Comparison of ENCODE assay signal across 7 cellular contexts in the genomic region with DNA sequence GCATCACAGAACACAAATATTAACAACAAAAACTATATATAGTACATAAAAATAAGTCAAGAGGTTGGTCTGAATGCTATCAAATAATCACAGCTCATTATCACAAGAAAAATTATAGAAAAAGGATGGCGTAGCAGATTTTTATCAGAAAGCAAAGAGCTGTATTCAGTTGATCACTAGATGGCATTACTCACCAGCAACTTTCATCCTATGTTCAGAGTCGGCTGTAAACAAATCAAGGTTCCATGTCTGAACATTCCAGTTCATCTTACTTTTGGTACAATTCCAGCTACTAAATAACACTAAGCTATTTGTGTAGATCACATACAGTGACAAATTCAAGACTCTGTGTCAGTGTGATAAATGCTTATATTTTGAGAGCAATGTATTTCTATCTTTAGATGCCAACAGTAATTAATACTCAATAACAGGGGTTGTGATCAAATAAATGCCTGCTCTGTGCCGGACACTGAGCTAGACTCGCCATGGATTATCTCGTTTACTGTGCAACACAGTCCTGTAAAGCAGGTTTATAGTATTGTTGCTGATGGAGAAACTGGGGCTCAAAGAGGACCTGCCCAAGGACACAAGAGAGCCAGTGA. TPM values are rescaled to one million over a fixed set of nuclear protein-coding genes. Genes with fewer than 3 reads are reported as not detected.
DNase-seq lines count a peak whose midpoint lies in the region; ATAC-seq and TF ChIP-seq lines count a peak whose summit lies in the region.

No MANE protein-coding gene starts in this region.

- peak overlapping the region in 1 of 2 donors; percentile 42 for H3K27ac ChIP-seq in thoracic aorta

- no peaks in the 10 kb centered on the region for H3K27me3 ChIP-seq in kidney epithelial cell (ENCODE audit: control insufficient read depth, insufficient read depth, low read length)
- H3K27me3 ChIP-seq in thoracic aorta (replicated peaks; ENCODE audit: insufficient read depth): no peaks in the 10 kb centered on the region

- DNase-seq in NCI-H2081 treated with DMSO at 0.1 percent for 48 hours (lab: John Stamatoyannopoulos, UW) (peak; percentile 27), kidney epithelial cell (ENCODE audit: low read depth) (no peak), thoracic aorta (ENCODE audit: low spot score) (no peak), endothelial cell (ENCODE audit: low spot score) (no peak), OCI-M2 (lab: John Stamatoyannopoulos, UW; ENCODE audit: unreplicated experiment) (no peak)

- H3K4me3 ChIP-seq in kidney epithelial cell (ENCODE audit: low read depth, low read length): no peak overlapping the region
- H3K4me3 ChIP-seq in thoracic aorta: no peak overlapping the region

- H3K36me3 Mint-ChIP-seq in brain (peaks cover 24% of the 10 kb centered on the region), endothelial cell (ENCODE audit: low read depth, unreplicated experiment) (peaks cover 20% of the 10 kb centered on the region)

- H3K27ac Mint-ChIP-seq in brain (peak overlapping the region; percentile 45 to 96 (median 91)), endothelial cell (ENCODE audit: unreplicated experiment) (no peak overlapping the region)

- peak overlapping the region in 1 of 5 experiments; percentile 40 for H3K4me3 Mint-ChIP-seq in brain
- no peak overlapping the region for H3K4me3 Mint-ChIP-seq in endothelial cell (ENCODE audit: unreplicated experiment)

- H3K9me3 ChIP-seq in thoracic aorta: no peaks in the 10 kb centered on the region

- ATAC-seq in thoracic aorta (ENCODE audit: insufficient number of reproducible peaks, low FRiP score, low read depth): no peak

- H3K9me3 Mint-ChIP-seq in brain (no peaks in the 10 kb centered on the region), endothelial cell (ENCODE audit: unreplicated experiment) (no peaks in the 10 kb centered on the region)

- TF ChIP-seq CTCF in GM12872 (IDR thresholded peaks at IDR 0.05; ENCODE audit: insufficient read depth, low read depth, low read length): peak; percentile 15; the same call in 1 of the 3 replicates
- TF ChIP-seq CTCF in brain (conservative IDR thresholded peaks at IDR 0.05): peak; percentile 76 to 78
- peak; percentile 36 for TF ChIP-seq CTCF in kidney epithelial cell (IDR thresholded peaks at IDR 0.05; ENCODE audit: insufficient read depth, low read length, poor library complexity, severe bottlenecking)
- TF ChIP-seq CTCF in thoracic aorta (IDR thresholded peaks at IDR 0.05): peak; percentile 52
- TF ChIP-seq CTCF in endothelial cell (IDR thresholded peaks at IDR 0.05; ENCODE audit: unreplicated experiment): no peak

- H3K36me3 ChIP-seq in kidney epithelial cell (ENCODE audit: control insufficient read depth, insufficient read depth, low read length): no peaks in the 10 kb centered on the region
- H3K36me3 ChIP-seq in thoracic aorta: peaks cover 10% of the 10 kb centered on the region

- no peaks in the 10 kb centered on the region for H3K27me3 Mint-ChIP-seq in brain
- peaks cover 7% of the 10 kb centered on the region for H3K27me3 Mint-ChIP-seq in endothelial cell (ENCODE audit: unreplicated experiment)

- H3K4me1 ChIP-seq in thoracic aorta (ENCODE audit: control insufficient read depth in 1 of 2, low read depth in 2 of 2): peaks cover under 1 to 22% of the 10 kb centered on the region in 2 donors

- peaks cover 31% of the 10 kb centered on the region for H3K4me1 Mint-ChIP-seq in brain
- H3K4me1 Mint-ChIP-seq in endothelial cell (ENCODE audit: unreplicated experiment): peaks cover 7% of the 10 kb centered on the region

RNA-seq across cellular contexts. Expression of a gene that starts 30.1 kb away (rescaled TPM):
- 11.8 TPM for polyA plus RNA-seq in brain (ENCODE audit: insufficient read depth, low read depth, low replicate concordance)
- total RNA-seq in kidney epithelial cell: 9.3 and 18.3 TPM in 2 replicates
- total RNA-seq in thoracic aorta: 10 to 100 TPM; 16.8 to 21.2 TPM
- 20.8 TPM for total RNA-seq in endothelial cell (ENCODE audit: unreplicated experiment)

RNA-seq across cellular contexts. Expression of a gene that starts 45.3 kb away (rescaled TPM):
- 212 TPM for polyA plus RNA-seq in brain (ENCODE audit: insufficient read depth, low read depth, low replicate concordance)
- total RNA-seq in kidney epithelial cell (134 and 169 TPM in 2 replicates), thoracic aorta (100 to 1,000 TPM in 1 of 2 donors, 10 to 100 TPM in 1; 95.7 to 112 TPM), endothelial cell (ENCODE audit: unreplicated experiment) (105 TPM)
